In genomic region chr5:116441223-116441622, GRCh38 we compare ENCODE assay signal across 15 cellular contexts.
A peak's percentile ranks its signal among the peaks of the same experiment; 100 is the strongest.
DNase-seq lines count a peak whose midpoint lies in the region; ATAC-seq and TF ChIP-seq lines count a peak whose summit lies in the region.
"Had no signal": no experiment of that assay in that cellular context is flagged by ENCODE, and none has a peak within 500 bp of the region (broad histone marks: within the 10 kb centered on the region; RNA-seq: fewer than 3 reads in every experiment).

No MANE protein-coding gene starts in this region.

- no peak overlapping the region for H3T11ph ChIP-seq in H9 (ENCODE audit: low read length)

- no peaks in the 10 kb centered on the region for H3K9me3 ChIP-seq in H9 (ENCODE audit: control insufficient read depth, low read depth, low read length)
- H3K9me3 ChIP-seq in WERI-Rb-1 (ENCODE audit: severe bottlenecking), result no peaks in the 10 kb centered on the region
- H3K9me3 ChIP-seq in parathyroid adenoma (ENCODE audit: control insufficient read depth, low read length), result no peaks in the 10 kb centered on the region
- no peaks in the 10 kb centered on the region for H3K9me3 ChIP-seq in OCI-LY7 (ENCODE audit: low read length)
- H3K9me3 ChIP-seq: neutrophil, SK-N-SH, upper lobe of right lung had no signal

- H2BK12ac ChIP-seq in H9 (ENCODE audit: insufficient read length, low read depth, low read length), result no peak overlapping the region

- no peak overlapping the region for H3K18ac ChIP-seq in H9 (ENCODE audit: insufficient read length, low read depth, low read length)

- no peak overlapping the region for H4K5ac ChIP-seq in H9 (ENCODE audit: insufficient read length, low read depth, low read length)

- peak overlapping the region; percentile 18 for H3K4me3 ChIP-seq in WERI-Rb-1 (ENCODE audit: low read depth, low read length)
- no peak overlapping the region for H3K4me3 ChIP-seq in parathyroid adenoma (ENCODE audit: low read depth, low read length)
- H3K4me3 ChIP-seq in OCI-LY7 (ENCODE audit: low read depth, low read length, poor library complexity, severe bottlenecking), result no peak overlapping the region
- H3K4me3 ChIP-seq: upper lobe of right lung had no signal

- peaks cover 5% of the 10 kb centered on the region for H3K4me1 ChIP-seq in H9 (ENCODE audit: insufficient read depth, low read length)
- H3K4me1 ChIP-seq in parathyroid adenoma, result peaks cover 61% of the 10 kb centered on the region
- no peaks in the 10 kb centered on the region for H3K4me1 ChIP-seq in OCI-LY7 (ENCODE audit: insufficient read depth, low read length, poor library complexity, severe bottlenecking)

- peak; percentile 68 for DNase-seq in H9
- peak; percentile 48 for DNase-seq in NCI-H2171 treated with DMSO at 0.1 percent for 48 hours (lab: John Stamatoyannopoulos, UW)
- DNase-seq in WERI-Rb-1, result peak; percentile 55
- DNase-seq in OCI-LY7 (ENCODE audit: low spot score), result no peak
- no peak for DNase-seq in cerebellar cortex (ENCODE audit: low spot score)
- DNase-seq in activated T-helper 2 cell treated with anti-CD3 and anti-CD28 coated beads, Interferon-gamma antibody, Interleukin-2, Interleukin-4, amounts not matched to agents 10 μg/mL and 5 μg/mL and 100 μg/mL, durations not matched to agents 14 hours and 24 hours and 36 hours (ENCODE audit: low spot score), result no peak
- DNase-seq: activated CD8-positive, alpha-beta T cell treated with anti-CD3 and anti-CD28 coated beads, Interleukin-2, amount 10 ng/mL, durations not matched to agents 7 days and 5 days; activated effector memory CD4-positive, alpha-beta T cell treated with anti-CD3 and anti-CD28 coated beads, Interleukin-2, amount 50 U/mL, for 16 hours; SK-N-SH; stimulated activated naive B cell treated with anti-CD40 and anti-IgM and Interleukin-4, amounts not matched to agents 10 μg/mL and 1 μg/mL and 100 μg/mL, for 72 hours; upper lobe of right lung had no signal

- H2BK5ac ChIP-seq in H9 (ENCODE audit: insufficient read length, low read length), result no peak overlapping the region

- ATAC-seq in GM18909 (IDR thresholded peaks at IDR 0.05; ENCODE audit: poor library complexity, unreplicated experiment), result no peak
- ATAC-seq: activated CD8-positive, alpha-beta T cell treated with anti-CD3 and anti-CD28 coated beads, Interleukin-2, amount 10 ng/mL, durations not matched to agents 7 days and 5 days had no signal

- H3K9ac ChIP-seq in H9 (ENCODE audit: extremely low read depth, insufficient read length, low read length) (no peak overlapping the region), parathyroid adenoma (no peak overlapping the region)
- H3K9ac ChIP-seq: SK-N-SH had no signal

- POLR2A ChIA-PET in OCI-LY7 (lab: Charles Lee), result interaction anchor here (1.1 kb wide), 1 partner anchor 49 kb away, joined by 3 read pairs; no protein-coding TSS in a partner anchor

- peaks cover 11 to 25% (median 16%) of the 10 kb centered on the region in 3 experiments; a peak in 6 of 7 replicates for H3K36me3 Mint-ChIP-seq in H9 (ENCODE audit: insufficient read depth in 1 of 3, low read depth in 3 of 3)
- no peaks in the 10 kb centered on the region for H3K36me3 Mint-ChIP-seq in activated T-helper 2 cell treated with anti-CD3 and anti-CD28 coated beads, Interferon-gamma antibody, Interleukin-2, Interleukin-4, amounts not matched to agents 10 μg/mL and 5 μg/mL and 100 μg/mL, durations not matched to agents 14 hours and 24 hours and 36 hours (ENCODE audit: low read depth)

- no peaks in the 10 kb centered on the region for H3K23me2 ChIP-seq in H9 (ENCODE audit: insufficient read length, low read depth, low read length, poor library complexity, severe bottlenecking)

- H2AK5ac ChIP-seq in H9 (ENCODE audit: insufficient read length, low read length), result no peak overlapping the region

- no peak overlapping the region for H3K4ac ChIP-seq in H9 (ENCODE audit: low read depth, low read length)

- intact Hi-C loops in OCI-LY7 (cut with micrococcal nuclease; ENCODE audit: unreplicated experiment), result no loop called here
- intact Hi-C loops in activated T-helper 2 cell treated with anti-CD3 and anti-CD28 coated beads, Interferon-gamma antibody, Interleukin-2, Interleukin-4, amounts not matched to agents 10 μg/mL and 5 μg/mL and 100 μg/mL, durations not matched to agents 14 hours and 24 hours and 36 hours (cut with micrococcal nuclease), result loop anchor here (2.0 kb wide), 1 partner anchor 14 kb away; no protein-coding TSS in a partner anchor

- no peak overlapping the region for H2BK20ac ChIP-seq in H9 (ENCODE audit: low read depth, low read length, poor library complexity, severe bottlenecking)

- H2BK120ac ChIP-seq in H9 (ENCODE audit: low read depth, low read length, poor library complexity, severe bottlenecking), result no peak overlapping the region

- H4K20me1 ChIP-seq in H9 (ENCODE audit: control insufficient read depth, insufficient read depth, insufficient read length) (no peaks in the 10 kb centered on the region), OCI-LY7 (ENCODE audit: insufficient read depth, low read length) (no peaks in the 10 kb centered on the region)

- no peak overlapping the region for H3K56ac ChIP-seq in H9 (ENCODE audit: insufficient read length, low read depth, low read length)

- BruUV-seq in OCI-LY7 (replicated peaks; lab: Mats Ljungman, UMichigan), result no TSS peak

- H4K91ac ChIP-seq in H9 (ENCODE audit: insufficient read length, low read depth, low read length), result no peak overlapping the region

- H3K9me2 ChIP-seq in OCI-LY7 (ENCODE audit: insufficient read depth, low read length), result no peaks in the 10 kb centered on the region
- H3K9me2 ChIP-seq: SK-N-SH had no signal

- no peak overlapping the region for H2BK15ac ChIP-seq in H9 (ENCODE audit: low read depth, low read length)

- peaks cover 44% of the 10 kb centered on the region for H3K27me3 Mint-ChIP-seq in H9 (ENCODE audit: low read depth)
- no peaks in the 10 kb centered on the region for H3K27me3 Mint-ChIP-seq in activated T-helper 2 cell treated with anti-CD3 and anti-CD28 coated beads, Interferon-gamma antibody, Interleukin-2, Interleukin-4, amounts not matched to agents 10 μg/mL and 5 μg/mL and 100 μg/mL, durations not matched to agents 14 hours and 24 hours and 36 hours (ENCODE audit: low read depth)
- H3K27me3 Mint-ChIP-seq: stimulated activated naive B cell treated with anti-CD40 and anti-IgM and Interleukin-4, amounts not matched to agents 10 μg/mL and 1 μg/mL and 100 μg/mL, for 72 hours had no signal

- TF ChIP-seq CTCF in H9 (conservative IDR thresholded peaks at IDR 0.05) (no peak), WERI-Rb-1 (IDR thresholded peaks at IDR 0.05; ENCODE audit: low read depth, low read length) (no peak), parathyroid adenoma (IDR thresholded peaks at IDR 0.05) (no peak), OCI-LY7 (conservative IDR thresholded peaks at IDR 0.05; ENCODE audit: low read length) (no peak)

- H3K27me3 ChIP-seq in H9 (ENCODE audit: insufficient read depth, low read length) (0 out of 2 replicates have a peak, but pooled peaks cover 2% of the 10 kb centered on the region), WERI-Rb-1 (ENCODE audit: insufficient read depth, low read depth, severe bottlenecking) (no peaks in the 10 kb centered on the region), parathyroid adenoma (ENCODE audit: control insufficient read depth, insufficient read depth, low read length) (no peaks in the 10 kb centered on the region)
- H3K27me3 ChIP-seq: neutrophil, upper lobe of right lung had no signal

- no peak overlapping the region for H3K14ac ChIP-seq in H9 (ENCODE audit: insufficient read depth, low read length)

- H3K36me3 ChIP-seq in WERI-Rb-1 (peaks cover 2% of the 10 kb centered on the region; the same call in 1 of the 2 replicates), parathyroid adenoma (ENCODE audit: control insufficient read depth, insufficient read depth, low read length) (no peaks in the 10 kb centered on the region), OCI-LY7 (ENCODE audit: insufficient read depth, low read length) (no peaks in the 10 kb centered on the region)
- H3K36me3 ChIP-seq: upper lobe of right lung had no signal

- H2AFZ ChIP-seq in H9 (ENCODE audit: low read length) (no peak overlapping the region), parathyroid adenoma (peak overlapping the region; percentile 64), OCI-LY7 (ENCODE audit: low read length) (no peak overlapping the region)

- H3K9me3 Mint-ChIP-seq in H9, result no peaks in the 10 kb centered on the region; a peak in 1 of 5 replicates
- H3K9me3 Mint-ChIP-seq in activated T-helper 2 cell treated with anti-CD3 and anti-CD28 coated beads, Interferon-gamma antibody, Interleukin-2, Interleukin-4, amounts not matched to agents 10 μg/mL and 5 μg/mL and 100 μg/mL, durations not matched to agents 14 hours and 24 hours and 36 hours, result no peaks in the 10 kb centered on the region
- H3K9me3 Mint-ChIP-seq: stimulated activated naive B cell treated with anti-CD40 and anti-IgM and Interleukin-4, amounts not matched to agents 10 μg/mL and 1 μg/mL and 100 μg/mL, for 72 hours had no signal

- no CpG with 5 or more reads among the region's 2 CpGs for WGBS in H9 (ENCODE audit: extremely low coverage, insufficient read length, low lambda C conversion rate)

- H3K4me2 ChIP-seq in H9 (ENCODE audit: insufficient read depth, insufficient read length, low read length), result no peak overlapping the region
- peak overlapping the region; percentile 39 for H3K4me2 ChIP-seq in parathyroid adenoma (ENCODE audit: low read length)
- H3K4me2 ChIP-seq in OCI-LY7 (ENCODE audit: low read length), result no peak overlapping the region
- H3K4me2 ChIP-seq: SK-N-SH had no signal

- no peak overlapping the region for H3K23ac ChIP-seq in H9 (ENCODE audit: insufficient read length, low read depth, low read length)

- CTCF ChIA-PET in OCI-LY7 (lab: Charles Lee; ENCODE audit: unreplicated experiment), result no interaction called here

- H3K27ac Mint-ChIP-seq in H9, result peak overlapping the region in 1 of 3 experiments; percentile 81; a peak in 2 of 7 replicates
- no peak overlapping the region for H3K27ac Mint-ChIP-seq in activated T-helper 2 cell treated with anti-CD3 and anti-CD28 coated beads, Interferon-gamma antibody, Interleukin-2, Interleukin-4, amounts not matched to agents 10 μg/mL and 5 μg/mL and 100 μg/mL, durations not matched to agents 14 hours and 24 hours and 36 hours
- H3K27ac Mint-ChIP-seq: activated CD8-positive, alpha-beta T cell treated with anti-CD3 and anti-CD28 coated beads, Interleukin-2, amount 10 ng/mL, durations not matched to agents 7 days and 5 days; stimulated activated naive B cell treated with anti-CD40 and anti-IgM and Interleukin-4, amounts not matched to agents 10 μg/mL and 1 μg/mL and 100 μg/mL, for 72 hours had no signal

- no peak overlapping the region for H4K8ac ChIP-seq in H9 (replicated peaks; ENCODE audit: insufficient read length, low read depth, low read length)

- H3K27ac ChIP-seq in H9 (ENCODE audit: insufficient read length, low read depth, low read length) (no peak overlapping the region), WERI-Rb-1 (peak overlapping the region; percentile 71), parathyroid adenoma (peak overlapping the region; percentile 91), OCI-LY7 (ENCODE audit: low read depth, low read length, poor library complexity, severe bottlenecking) (no peak overlapping the region)
- H3K27ac ChIP-seq: C4-2B, neutrophil, upper lobe of right lung had no signal

- H3K79me1 ChIP-seq in H9 (ENCODE audit: insufficient read depth, low read depth, low read length, poor library complexity, severe bottlenecking), result no peaks in the 10 kb centered on the region

- no peaks in the 10 kb centered on the region for H3K79me2 ChIP-seq in H9 (ENCODE audit: insufficient read depth, low read length)
- no peaks in the 10 kb centered on the region for H3K79me2 ChIP-seq in parathyroid adenoma
- H3K79me2 ChIP-seq in OCI-LY7 (ENCODE audit: insufficient read depth, low read depth, low read length), result no peaks in the 10 kb centered on the region

- peaks cover 69 to 86% of the 10 kb centered on the region in 2 experiments for H3K4me1 Mint-ChIP-seq in H9
- no peaks in the 10 kb centered on the region for H3K4me1 Mint-ChIP-seq in activated T-helper 2 cell treated with anti-CD3 and anti-CD28 coated beads, Interferon-gamma antibody, Interleukin-2, Interleukin-4, amounts not matched to agents 10 μg/mL and 5 μg/mL and 100 μg/mL, durations not matched to agents 14 hours and 24 hours and 36 hours (ENCODE audit: low read depth)

- no peak overlapping the region for H3K4me3 Mint-ChIP-seq in H9
- H3K4me3 Mint-ChIP-seq in activated T-helper 2 cell treated with anti-CD3 and anti-CD28 coated beads, Interferon-gamma antibody, Interleukin-2, Interleukin-4, amounts not matched to agents 10 μg/mL and 5 μg/mL and 100 μg/mL, durations not matched to agents 14 hours and 24 hours and 36 hours (ENCODE audit: low read depth), result no peak overlapping the region
- H3K4me3 Mint-ChIP-seq: activated CD8-positive, alpha-beta T cell treated with anti-CD3 and anti-CD28 coated beads, Interleukin-2, amount 10 ng/mL, durations not matched to agents 7 days and 5 days; stimulated activated naive B cell treated with anti-CD40 and anti-IgM and Interleukin-4, amounts not matched to agents 10 μg/mL and 1 μg/mL and 100 μg/mL, for 72 hours had no signal

Comparison
In these comparisons a context has a peak if more than half of its experiments do, and no peak if none do; other contexts are left out.
1. DNase-seq: peak in H9 (single experiment), NCI-H2171 treated with DMSO at 0.1 percent for 48 hours (single experiment) and WERI-Rb-1 (single experiment); none in OCI-LY7 (single experiment), cerebellar cortex (single experiment) and activated T-helper 2 cell treated with anti-CD3 and anti-CD28 coated beads, Interferon-gamma antibody, Interleukin-2, Interleukin-4, amounts not matched to agents 10 μg/mL and 5 μg/mL and 100 μg/mL, durations not matched to agents 14 hours and 24 hours and 36 hours (single experiment).
2. H3K27ac ChIP-seq: peak in WERI-Rb-1 (single experiment) and parathyroid adenoma (single experiment); none in H9 (single experiment) and OCI-LY7 (single experiment).